18 cellular contexts compared by ENCODE assay signal in the genomic region with DNA sequence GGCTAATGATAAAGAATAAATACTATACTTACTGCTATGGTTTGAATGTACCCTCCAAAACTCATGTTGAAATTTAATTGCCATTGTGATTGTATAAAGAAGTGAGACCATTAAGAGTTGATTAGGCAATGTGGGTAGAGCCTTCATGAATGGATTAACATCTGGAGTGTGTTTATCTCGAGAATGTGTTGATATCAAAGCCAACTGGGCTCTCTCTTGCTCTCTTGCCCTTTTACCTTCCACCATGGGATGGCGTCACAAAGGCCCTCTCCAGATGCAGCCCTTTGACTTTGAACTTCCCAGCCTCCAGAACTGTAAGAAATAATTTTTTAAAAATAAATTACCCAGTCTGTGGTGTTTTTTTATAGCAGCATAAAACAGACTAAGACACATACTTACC.
"Had no signal": no experiment of that assay in that cellular context is flagged by ENCODE, and none has a peak within 500 bp of the region (broad histone marks: within the 10 kb centered on the region; RNA-seq: fewer than 3 reads in every experiment).

No MANE protein-coding gene starts in this region.

- H3K4me3 ChIP-seq: colonic mucosa, heart left ventricle, mucosa of descending colon, right lobe of liver, spleen, tibial artery, upper lobe of left lung, uterus had no signal

- H3K27ac ChIP-seq: colonic mucosa, right lobe of liver, spleen, tibial artery, upper lobe of left lung, uterus had no signal

- H3K4me1 ChIP-seq: colonic mucosa, heart left ventricle, right lobe of liver, spleen, tibial artery, upper lobe of left lung, uterus had no signal

- H3K9me3 ChIP-seq: colonic mucosa, mucosa of descending colon, right lobe of liver, tibial artery, upper lobe of left lung, uterus had no signal

- ATAC-seq: left colon; mucosa of descending colon; naive thymus-derived CD8-positive, alpha-beta T cell; stimulated activated memory B cell treated with anti-CD40 and anti-IgM and Interleukin-4, amounts not matched to agents 10 μg/mL and 1 μg/mL and 100 μg/mL, for 72 hours had no signal

- H3K36me3 ChIP-seq: colonic mucosa, heart left ventricle, right lobe of liver, spleen, tibial artery, upper lobe of left lung, uterus had no signal

- H3K27me3 ChIP-seq: colonic mucosa, right lobe of liver, upper lobe of left lung, uterus had no signal

- DNase-seq: colonic mucosa; effector CD4-positive, alpha-beta T cell; hippocampal formation; left colon; mammary epithelial cell; mucosa of descending colon; naive thymus-derived CD8-positive, alpha-beta T cell; posterior cingulate gyrus; right lobe of liver; spleen; stimulated activated CD4-positive, alpha-beta T cell treated with anti-CD3 and anti-CD28 coated beads, Interleukin-15, amount 100 ng/mL, for 24 hours; stimulated activated CD4-positive, alpha-beta T cell treated with anti-CD3 and anti-CD28 coated beads, Interleukin-1b, Interleukin-23, amount 100 ng/mL, for 48 hours; stimulated activated CD4-positive, alpha-beta T cell treated with anti-CD3 and anti-CD28 coated beads, Interleukin-4, amount 100 ng/mL, for 24 hours; tibial artery; upper lobe of left lung; uterus had no signal
